ENCODE assay signal across 1 cellular context in the genomic region with DNA sequence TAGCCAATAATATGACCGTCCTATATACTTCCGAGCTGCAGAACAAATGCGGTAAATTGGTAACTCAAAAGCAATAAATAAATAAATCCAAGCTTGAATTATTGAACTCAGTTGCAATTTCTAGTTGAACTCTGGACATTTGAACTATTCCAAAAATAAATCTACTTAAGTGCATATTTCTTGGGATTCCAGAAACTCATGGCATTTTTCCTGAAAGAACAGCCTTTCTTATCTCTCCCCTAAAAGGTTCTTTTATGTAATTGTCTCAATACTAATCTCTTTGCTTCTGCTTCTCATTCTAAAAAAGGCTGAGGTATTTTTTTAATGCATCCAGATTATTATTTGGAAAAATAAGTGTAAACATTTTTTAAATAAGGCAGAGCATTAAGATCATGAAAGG.
TF ChIP-seq lines count a peak whose summit lies in the region.

No MANE protein-coding gene starts in this region.

TF ChIP-seq in SK-N-SH, 30 proteins besides CTCF, POLR2A, EP300 and RAD21 (continued from another document):
- TF ChIP-seq POLR2AphosphoS5 (IDR thresholded peaks at IDR 0.05; ENCODE audit: low read depth, low read length) (no peak), TCF12 (IDR thresholded peaks at IDR 0.05) (no peak), RFX5 (IDR thresholded peaks at IDR 0.05; ENCODE audit: low read length) (no peak), NFIC (IDR thresholded peaks at IDR 0.05; ENCODE audit: borderline replicate concordance) (no peak), MEF2A (IDR thresholded peaks at IDR 0.05; ENCODE audit: borderline replicate concordance, low read depth) (no peak), NRF1 (IDR thresholded peaks at IDR 0.05; ENCODE audit: low read depth, low read length) (no peak), SMC3 (IDR thresholded peaks at IDR 0.05; ENCODE audit: low read depth, low read length) (no peak)
